In the genomic region with DNA sequence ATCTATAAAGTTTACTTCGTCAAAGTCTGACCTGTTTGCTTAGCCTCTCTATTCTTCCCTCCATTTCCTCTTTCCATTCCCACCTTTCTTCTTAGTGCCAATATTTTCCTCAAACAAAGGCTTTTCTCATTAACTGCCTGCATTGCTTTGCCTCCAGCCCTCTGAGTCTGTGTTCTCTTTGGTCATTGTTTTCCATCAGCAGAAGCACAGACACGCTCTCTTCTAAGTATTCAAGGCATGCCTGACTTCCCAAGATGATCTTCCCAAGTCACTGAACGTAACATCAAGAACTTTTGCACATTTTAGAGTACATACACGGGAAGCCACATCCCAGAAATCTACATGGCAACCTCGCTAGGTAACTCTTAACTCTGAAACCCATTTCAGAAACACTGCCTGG, we compare ENCODE assay signal across 23 cellular contexts. TPM values are rescaled to one million over a fixed set of nuclear protein-coding genes. Genes with fewer than 3 reads are reported as not detected.
DNase-seq lines count a peak whose midpoint lies in the region; ATAC-seq, FAIRE-seq and TF ChIP-seq lines count a peak whose summit lies in the region.
"Had no signal": no experiment of that assay in that cellular context is flagged by ENCODE, and none has a peak within 500 bp of the region (broad histone marks: within the 10 kb centered on the region; RNA-seq: fewer than 3 reads in every experiment).

No MANE protein-coding gene starts in this region.

- H3K4me3 Mint-ChIP-seq in CD4-positive, alpha-beta T cell, result no peak overlapping the region
- H3K4me3 Mint-ChIP-seq: CD4-positive, CD25-positive, alpha-beta regulatory T cell; HFFc6; T-helper 17 cell had no signal

- H3K4ac ChIP-seq in trophoblast cell (ENCODE audit: low read depth, low read length), result no peak overlapping the region

- TF ChIP-seq CTCF in Panc1 (IDR thresholded peaks at IDR 0.05), result no peak
- TF ChIP-seq CTCF in endothelial cell of umbilical vein (IDR thresholded peaks at IDR 0.05; ENCODE audit: extremely low read depth in 1 of 2, insufficient read depth in 1 of 2, low read depth in 1 of 2, low read length in 2 of 2), result no peak
- no peak for TF ChIP-seq CTCF in A673 (conservative IDR thresholded peaks at IDR 0.05; ENCODE audit: low read depth, low read length)
- TF ChIP-seq CTCF in CD4-positive, alpha-beta T cell (IDR thresholded peaks at IDR 0.05), result no peak

- no peak for TF ChIP-seq POLR2A in endothelial cell of umbilical vein (IDR thresholded peaks at IDR 0.05; ENCODE audit: low read depth, low read length)

- no peak overlapping the region for H2BK120ac ChIP-seq in trophoblast cell (ENCODE audit: insufficient read depth, low read length, poor library complexity)

- no peak overlapping the region for H2AK5ac ChIP-seq in trophoblast cell (ENCODE audit: low read length)

- H3K9ac ChIP-seq in endothelial cell of umbilical vein (replicated peaks; ENCODE audit: extremely low read depth, insufficient read depth, low read length), result no peak overlapping the region
- no peak overlapping the region for H3K9ac ChIP-seq in trophoblast cell (ENCODE audit: low read length)
- H3K9ac ChIP-seq: KMS-11 had no signal

- FAIRE-seq in endothelial cell of umbilical vein (lab: Jason Lieb, UNC), result no peak
- FAIRE-seq: A204.1, G401.6 had no signal

- in situ Hi-C loops in Panc1 (cut with HindIII; ENCODE audit: low pct_unique_long_range_greater_than_20kb, low sequenced_read_pairs), result no loop called here

- no peaks in the 10 kb centered on the region for H4K20me1 ChIP-seq in endothelial cell of umbilical vein (replicated peaks; ENCODE audit: control insufficient read depth, extremely low read depth, insufficient read depth, low read length)

- no peak overlapping the region for H4K12ac ChIP-seq in trophoblast cell (ENCODE audit: low read depth, low read length)

- dilution Hi-C loops in endothelial cell of umbilical vein (cut with MboI; ENCODE audit: extremely low pct_ligation_motif_present, low sequenced_read_pairs), result no loop called here

- H3K27ac ChIP-seq in Panc1 (ENCODE audit: low read length), result peak overlapping the region; percentile 41
- no peak overlapping the region for H3K27ac ChIP-seq in endothelial cell of umbilical vein (ENCODE audit: insufficient read depth, low read depth, low read length)
- peak overlapping the region; percentile 68 for H3K27ac ChIP-seq in trophoblast cell (ENCODE audit: low read depth, low read length)
- no peak overlapping the region for H3K27ac ChIP-seq in A673 (ENCODE audit: low read depth, low read length, poor library complexity, severe bottlenecking)
- no peak overlapping the region for H3K27ac ChIP-seq in CD4-positive, alpha-beta T cell (ENCODE audit: low read depth, low read length)
- H3K27ac ChIP-seq: KMS-11 had no signal

- peak overlapping the region; percentile 38 for H2AFZ ChIP-seq in endothelial cell of umbilical vein (ENCODE audit: low read depth, low read length)
- H2AFZ ChIP-seq in trophoblast cell (ENCODE audit: insufficient read depth, low read length, poor library complexity), result no peak overlapping the region

- H3K4me2 ChIP-seq in endothelial cell of umbilical vein (ENCODE audit: insufficient read depth, low read length), result no peak overlapping the region
- no peak overlapping the region for H3K4me2 ChIP-seq in trophoblast cell (ENCODE audit: low read length)
- H3K4me2 ChIP-seq: KMS-11 had no signal

- no CpG with 5 or more reads among the region's 5 CpGs for WGBS in trophoblast cell (ENCODE audit: extremely low coverage, insufficient coverage, insufficient read length)

- H4K8ac ChIP-seq in trophoblast cell (ENCODE audit: low read depth, low read length), result no peak overlapping the region

- H3K23ac ChIP-seq in trophoblast cell (ENCODE audit: low read length), result no peak overlapping the region

- H3K36me3 Mint-ChIP-seq in CD4-positive, alpha-beta T cell (ENCODE audit: low read depth), result no peaks in the 10 kb centered on the region

- no peak overlapping the region for H4K91ac ChIP-seq in trophoblast cell (ENCODE audit: low read depth, low read length)

- H3K36me3 ChIP-seq in Panc1 (ENCODE audit: control insufficient read depth, insufficient read depth, low read length) (no peaks in the 10 kb centered on the region), endothelial cell of umbilical vein (ENCODE audit: control insufficient read depth in 2 of 2, extremely low read depth in 1 of 2, insufficient read depth in 2 of 2, low read length in 2 of 2) (no peaks in the 10 kb centered on the region), trophoblast cell (ENCODE audit: control insufficient read depth in 1 of 2, insufficient read depth in 2 of 2, low read length in 2 of 2) (no peaks in the 10 kb centered on the region), A673 (ENCODE audit: insufficient read depth, low read length, poor library complexity, severe bottlenecking) (no peaks in the 10 kb centered on the region)

- H3K27me3 Mint-ChIP-seq in CD4-positive, alpha-beta T cell, result no peaks in the 10 kb centered on the region
- H3K27me3 Mint-ChIP-seq: CD4-positive, CD25-positive, alpha-beta regulatory T cell; T-helper 17 cell had no signal

- no peak overlapping the region for H2BK12ac ChIP-seq in trophoblast cell (ENCODE audit: low read length)

- H3K9me1 ChIP-seq in endothelial cell of umbilical vein (replicated peaks; ENCODE audit: control insufficient read depth, extremely low read depth, insufficient read depth, low read length), result no peaks in the 10 kb centered on the region

- peaks cover 22% of the 10 kb centered on the region for H3K4me1 Mint-ChIP-seq in CD4-positive, alpha-beta T cell (ENCODE audit: low read depth)

- H3K79me1 ChIP-seq in trophoblast cell (ENCODE audit: low read length), result peaks cover 2% of the 10 kb centered on the region

- H3K4me1 ChIP-seq in Panc1 (ENCODE audit: control insufficient read depth, insufficient read depth, low read length) (peaks cover 5% of the 10 kb centered on the region; the same call in 1 of the 2 replicates), endothelial cell of umbilical vein (ENCODE audit: control insufficient read depth, extremely low read depth, insufficient read depth, low read length) (no peaks in the 10 kb centered on the region), trophoblast cell (ENCODE audit: control insufficient read depth in 1 of 2, insufficient read depth in 2 of 2, low read length in 2 of 2) (no peaks in the 10 kb centered on the region), A673 (ENCODE audit: insufficient read depth, low read length, poor library complexity, severe bottlenecking) (no peaks in the 10 kb centered on the region)
- H3K4me1 ChIP-seq: Caco-2 had no signal

- H3K18ac ChIP-seq in trophoblast cell (ENCODE audit: low read length), result no peak overlapping the region

- no peak overlapping the region for H2BK5ac ChIP-seq in trophoblast cell (ENCODE audit: low read depth, low read length, poor library complexity)

- no peaks in the 10 kb centered on the region for H3K79me2 ChIP-seq in endothelial cell of umbilical vein (ENCODE audit: control insufficient read depth, insufficient read depth, low read length)
- H3K79me2 ChIP-seq in trophoblast cell (ENCODE audit: control insufficient read depth, insufficient read depth, low read length, poor library complexity), result no peaks in the 10 kb centered on the region

- POLR2A ChIA-PET in Panc1 (lab: Charles Lee) (no interaction called here), endothelial cell of umbilical vein (lab: Charles Lee) (no interaction called here), A673 (lab: Charles Lee; ENCODE audit: low non-redundant PET) (no interaction called here)
- POLR2A ChIA-PET in CD4-positive, alpha-beta T cell (lab: Charles Lee), result no interaction called here

- H3K27me3 ChIP-seq in Panc1 (ENCODE audit: control insufficient read depth, insufficient read depth, low read length) (no peaks in the 10 kb centered on the region), endothelial cell of umbilical vein (ENCODE audit: control insufficient read depth in 2 of 2, insufficient read depth in 2 of 2, low read length in 2 of 2) (no peaks in the 10 kb centered on the region), trophoblast cell (ENCODE audit: insufficient read depth, low read length) (no peaks in the 10 kb centered on the region), A673 (replicated peaks; ENCODE audit: insufficient read depth, low read depth, low read length, poor library complexity) (no peaks in the 10 kb centered on the region)
- no peaks in the 10 kb centered on the region for H3K27me3 ChIP-seq in CD4-positive, alpha-beta T cell (ENCODE audit: control insufficient read depth, insufficient read depth, low read length)

- no peaks in the 10 kb centered on the region for H3K9me3 ChIP-seq in Panc1 (ENCODE audit: control insufficient read depth, insufficient read depth, low read depth, low read length)
- H3K9me3 ChIP-seq in endothelial cell of umbilical vein (replicated peaks; ENCODE audit: control insufficient read depth, insufficient read depth, low read length), result no peaks in the 10 kb centered on the region
- H3K9me3 ChIP-seq in trophoblast cell (ENCODE audit: insufficient read depth, low read depth, low read length), result no peaks in the 10 kb centered on the region
- H3K9me3 ChIP-seq in A673 (ENCODE audit: low read depth, low read length, poor library complexity, severe bottlenecking), result no peaks in the 10 kb centered on the region
- no peaks in the 10 kb centered on the region for H3K9me3 ChIP-seq in CD4-positive, alpha-beta T cell (ENCODE audit: control insufficient read depth, low read length)
- H3K9me3 ChIP-seq: Caco-2 had no signal

- ATAC-seq in Panc1 (no peak), HG02678 (IDR thresholded peaks at IDR 0.05; ENCODE audit: unreplicated experiment) (no peak)
- ATAC-seq in CD4-positive, alpha-beta T cell (ENCODE audit: poor library complexity), result no peak
- ATAC-seq: Right ventricle myocardium inferior, T-helper 17 cell had no signal

- CTCF ChIA-PET in Panc1 (lab: Charles Lee), result no interaction called here
- CTCF ChIA-PET in endothelial cell of umbilical vein (lab: Charles Lee), result interaction anchor here (1.6 kb wide), 2 partner anchors 9 to 15 kb away, joined by 3 to 4 read pairs; no protein-coding TSS in a partner anchor
- CTCF ChIA-PET in A673 (lab: Charles Lee), result no interaction called here
- CTCF ChIA-PET in CD4-positive, alpha-beta T cell (lab: Charles Lee), result no interaction called here

- intact Hi-C loops in Panc1 (cut with micrococcal nuclease; ENCODE audit: unreplicated experiment), result no loop called here
- intact Hi-C loops in endothelial cell of umbilical vein (cut with micrococcal nuclease), result no loop called here
- intact Hi-C loops in A673 (cut with micrococcal nuclease; ENCODE audit: unreplicated experiment), result no loop called here
- intact Hi-C loops in CD4-positive, alpha-beta T cell (cut with DNase I, micrococcal nuclease), result no loop called here

- DNase-seq in EH (ENCODE audit: low read depth) (peak; percentile 43), Panc1 (ENCODE audit: low read depth, low spot score) (no peak), endothelial cell of umbilical vein (ENCODE audit: low read depth, low spot score) (peak; percentile 34), trophoblast cell (peak in 1 of 2 donors; percentile 17), A673 (ENCODE audit: low spot score) (no peak)
- no peak for DNase-seq in CD4-positive, alpha-beta T cell
- DNase-seq: Caco-2; CD4-positive, CD25-positive, alpha-beta regulatory T cell; DMS 273 treated with DMSO at 0.1 percent for 48 hours; H7; HFFc6; NCI-H1105; NCI-H1694; NCI-H2081 treated with DMSO at 0.1 percent for 48 hours; NCI-H446; NCI-H526; OCI-M1; T-helper 17 cell had no signal

- H3K9me3 Mint-ChIP-seq in CD4-positive, alpha-beta T cell, result peaks cover 2% of the 10 kb centered on the region
- H3K9me3 Mint-ChIP-seq: HFFc6 had no signal

- BruUV-seq in Panc1 (replicated peaks; lab: Mats Ljungman, UMichigan) (no TSS peak), endothelial cell of umbilical vein (replicated peaks; lab: Mats Ljungman, UMichigan) (no TSS peak), A673 (replicated peaks; lab: Mats Ljungman, UMichigan) (no TSS peak)

- H3K4me3 ChIP-seq in Panc1 (ENCODE audit: low read depth in 2 of 2, low read length in 2 of 2) (no peak overlapping the region), endothelial cell of umbilical vein (replicated peaks in 1 of 3; ENCODE audit: insufficient read depth in 1 of 3, low read depth in 1 of 3, low read length in 3 of 3) (no peak overlapping the region), trophoblast cell (ENCODE audit: low read depth, low read length) (no peak overlapping the region), A673 (ENCODE audit: low read depth, low read length, poor library complexity, severe bottlenecking) (no peak overlapping the region)

- no peak overlapping the region for H3K14ac ChIP-seq in trophoblast cell (ENCODE audit: low read length)

- no peak overlapping the region for H3K27ac Mint-ChIP-seq in CD4-positive, alpha-beta T cell
- H3K27ac Mint-ChIP-seq: CD4-positive, CD25-positive, alpha-beta regulatory T cell; HFFc6 had no signal

RNA-seq across cellular contexts. Expression of a gene that starts 32.6 kb away (rescaled TPM):
- total RNA-seq in Panc1 (2021; ENCODE audit: unreplicated experiment) (183 TPM), endothelial cell of umbilical vein (70.8 and 79.6 TPM in 2 replicates), A673 (2021) (5.1 and 6.5 TPM in 2 replicates)
- polyA plus RNA-seq in Panc1 (2012; ENCODE audit: insufficient read length), result 275 TPM
- polyA plus RNA-seq in endothelial cell of umbilical vein, result 29.4 and 42.2 TPM in 2 replicates
- polyA plus RNA-seq in endothelial cell of umbilical vein (2011; cell fraction: cytosol; rRNA removed), result 42.7 and 56.8 TPM in 2 replicates
- 41.6 and 43.7 TPM in 2 replicates for polyA plus RNA-seq in endothelial cell of umbilical vein (2011; cell fraction: nucleus; rRNA removed)
- polyA plus RNA-seq in endothelial cell of umbilical vein (2012), result 120 and 124 TPM in 2 replicates
- polyA minus RNA-seq in endothelial cell of umbilical vein, result 86.6 and 92.5 TPM in 2 replicates
- polyA minus RNA-seq in endothelial cell of umbilical vein (2011; cell fraction: cytosol; rRNA and poly(A)+ RNA removed), result 13.1 TPM
- 17.3 and 25.4 TPM in 2 replicates for polyA minus RNA-seq in endothelial cell of umbilical vein (2011; cell fraction: nucleus; rRNA and poly(A)+ RNA removed)
- polyA plus RNA-seq in trophoblast cell (2013), result 68.4 and 70.7 TPM in 2 replicates
- total RNA-seq in CD4-positive, alpha-beta T cell, result 1 to 10 TPM; 4.0 to 5.3 TPM

Comparison
In these comparisons a context has a peak if more than half of its experiments do, and no peak if none do; other contexts are left out.
1. DNase-seq: peak in EH (single experiment) and endothelial cell of umbilical vein (single experiment); none in Panc1 (single experiment), A673 (single experiment) and CD4-positive, alpha-beta T cell (0 of 10).
2. H3K27ac ChIP-seq: peak in Panc1 (single experiment) and trophoblast cell (single experiment); none in endothelial cell of umbilical vein (single experiment), A673 (single experiment) and CD4-positive, alpha-beta T cell (single experiment).